ENCODE assay signal across 7 cellular contexts in the genomic region with DNA sequence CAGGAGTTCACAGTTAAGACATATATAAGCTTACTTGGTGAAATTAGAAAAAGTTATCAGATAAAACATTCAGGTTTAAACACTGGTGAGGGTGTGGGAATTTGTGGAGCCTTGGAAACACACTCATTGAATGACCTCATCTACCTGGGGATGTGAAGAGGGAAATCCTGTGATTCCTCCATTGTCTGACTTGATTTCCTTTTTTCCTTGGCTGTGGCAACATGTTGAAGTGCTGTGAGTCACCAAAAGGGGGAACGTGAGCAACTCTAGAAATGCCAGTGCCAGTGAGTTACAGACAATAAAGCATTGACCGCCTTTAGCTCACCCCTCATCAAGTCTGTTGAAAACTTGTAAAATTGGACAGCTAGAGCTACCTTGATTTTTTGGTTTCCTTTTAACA. TPM values are rescaled to one million over a fixed set of nuclear protein-coding genes. Genes with fewer than 3 reads are reported as not detected.
A peak's percentile ranks its signal among the peaks of the same experiment; 100 is the strongest.
DNase-seq lines count a peak whose midpoint lies in the region; ATAC-seq, FAIRE-seq and TF ChIP-seq lines count a peak whose summit lies in the region.

No MANE protein-coding gene starts in this region.

- no peak for TF ChIP-seq EP300 in GM12878 (IDR thresholded peaks at IDR 0.05; ENCODE audit: borderline replicate concordance in 1 of 2, control insufficient read depth in 1 of 2, low read depth in 2 of 2, low read length in 2 of 2)
- TF ChIP-seq EP300 in transverse colon (IDR thresholded peaks at IDR 0.05; ENCODE audit: low read depth): no peak

- H3K27me3 ChIP-seq in DOHH2 (ENCODE audit: control insufficient read depth, low read length) (no peaks in the 10 kb centered on the region), MG63 (no peaks in the 10 kb centered on the region), GM12878 (replicated peaks in 1 of 2; ENCODE audit: control insufficient read depth in 2 of 2, insufficient read depth in 2 of 2, low read length in 1 of 2) (no peaks in the 10 kb centered on the region), transverse colon (no peaks in the 10 kb centered on the region)

- BruUV-seq in GM12878 (replicated peaks; lab: Mats Ljungman, UMichigan): TSS peak; percentile 51

- peak overlapping the region; percentile 89 for H3K4me3 Mint-ChIP-seq in natural killer cell treated with Interleukin-12 subunit alpha and Interleukin-12 subunit beta and Interleukin-15 and Interleukin-18, amount 100 ng/mL, for 72 hours

- H3K4me1 ChIP-seq in DOHH2 (ENCODE audit: control insufficient read depth, low read length) (peaks cover 31% of the 10 kb centered on the region), GM12878 (ENCODE audit: control insufficient read depth, insufficient read depth, low read length) (peaks cover 4% of the 10 kb centered on the region; the same call in 1 of the 2 replicates), transverse colon (peaks cover 0 to 30% (median 20%) of the 10 kb centered on the region in 4 donors)

- peaks cover 10% of the 10 kb centered on the region; the same call in 1 of the 2 replicates for H3K36me3 ChIP-seq in DOHH2 (ENCODE audit: control insufficient read depth, low read length)
- peaks cover 11% of the 10 kb centered on the region for H3K36me3 ChIP-seq in MG63
- no peaks in the 10 kb centered on the region; a peak in 1 of 4 replicates for H3K36me3 ChIP-seq in GM12878 (ENCODE audit: control insufficient read depth in 2 of 2, insufficient read depth in 2 of 2, low read length in 1 of 2)
- H3K36me3 ChIP-seq in transverse colon: no peaks in the 10 kb centered on the region

- FAIRE-seq in GM12878 (lab: Jason Lieb, UNC): no peak

- no peaks in the 10 kb centered on the region for H3K27me3 Mint-ChIP-seq in natural killer cell treated with Interleukin-12 subunit alpha and Interleukin-12 subunit beta and Interleukin-15 and Interleukin-18, amount 100 ng/mL, for 72 hours

- H4K20me1 ChIP-seq in DOHH2 (ENCODE audit: control insufficient read depth, insufficient read depth, low read depth, low read length) (peaks cover 4% of the 10 kb centered on the region; the same call in 1 of the 2 replicates), GM12878 (ENCODE audit: control insufficient read depth, insufficient read depth) (no peaks in the 10 kb centered on the region)

- H3F3A ChIP-seq in DOHH2 (ENCODE audit: control insufficient read depth, insufficient read depth): peaks cover 16% of the 10 kb centered on the region

- H3K27ac Mint-ChIP-seq in natural killer cell treated with Interleukin-12 subunit alpha and Interleukin-12 subunit beta and Interleukin-15 and Interleukin-18, amount 100 ng/mL, for 72 hours: peak overlapping the region; percentile 72 to 85

- WGBS in GM12878 (ENCODE audit: insufficient coverage, insufficient replicate concordance, low lambda C conversion rate, missing lambda C conversion rate): 75% methylated on average over 2 of the region's 2 CpGs
- WGBS in transverse colon (ENCODE audit: low coverage in 1 of 2), 2 donors: 69% methylated on average over 2 of the region's 2 CpGs; no CpG with 5 or more reads in 1 of the 2 donors

- POLR2A ChIA-PET in GM12878 (lab: Charles Lee): interaction anchor here (0.5 to 1.4 kb wide), 5 partner anchors 20 to 691 kb away, joined by 3 to 6 read pairs (median 3); no protein-coding TSS in a partner anchor

- SMC1A ChIA-PET in GM12878 (lab: Charles Lee; ENCODE audit: uncharacterized antibody, unreplicated experiment): interaction anchor here (1.0 to 1.5 kb wide), 2 partner anchors 9 to 29 kb away, joined by 4 to 5 read pairs; no protein-coding TSS in a partner anchor

- H3K4me3 ChIP-seq in DOHH2 (ENCODE audit: low read length) (peak overlapping the region; percentile 90), MG63 (no peak overlapping the region; the same call in 1 of the 2 replicates), GM12878 (peak overlapping the region; percentile 98), transverse colon (no peak overlapping the region)

- no peak overlapping the region for H3K27ac ChIP-seq in DOHH2 (ENCODE audit: low read depth, low read length)
- H3K27ac ChIP-seq in GM12878 (ENCODE audit: control insufficient read depth, insufficient read depth): no peak overlapping the region
- no peak overlapping the region for H3K27ac ChIP-seq in transverse colon

- H3K9ac ChIP-seq in GM12878 (ENCODE audit: control insufficient read depth, insufficient read depth, low read length): no peak overlapping the region

- RAD21 ChIA-PET in GM12878 (lab: Charles Lee; ENCODE audit: unreplicated experiment): interaction anchor here (2.7 kb wide), 1 partner anchor 28 kb away, joined by 14 read pairs; no protein-coding TSS in a partner anchor

- peaks cover 42 to 49% of the 10 kb centered on the region in 2 donors for H3K4me1 Mint-ChIP-seq in natural killer cell treated with Interleukin-12 subunit alpha and Interleukin-12 subunit beta and Interleukin-15 and Interleukin-18, amount 100 ng/mL, for 72 hours (ENCODE audit: low read depth in 2 of 2)

- ATAC-seq in GM12878: no peak
- no peak for ATAC-seq in natural killer cell treated with Interleukin-12 subunit alpha and Interleukin-12 subunit beta and Interleukin-15 and Interleukin-18, amount 100 ng/mL, for 72 hours

- DNase-seq in MG63 (peak; percentile 43), GM12878 (ENCODE audit: low read depth, low spot score) (no peak), transverse colon (no peak), COR-L47 (lab: John Stamatoyannopoulos, UW) (no peak), NCI-H526 treated with DMSO at 0.1 percent for 48 hours (lab: John Stamatoyannopoulos, UW) (no peak)
- DNase-seq in natural killer cell treated with Interleukin-12 subunit alpha and Interleukin-12 subunit beta and Interleukin-15 and Interleukin-18, amount 100 ng/mL, for 72 hours (ENCODE audit: low spot score): no peak

- intact Hi-C loops in GM12878 (cut with micrococcal nuclease; ENCODE audit: unreplicated experiment) (loop anchor here (2.0 to 10.0 kb wide), 3 partner anchors 23 to 123 kb away; partner anchors contain the start of genes CORO7 and PAM16), transverse colon (cut with DNase I; ENCODE audit: low total_unique reads) (no loop called here)

- peaks cover 85% of the 10 kb centered on the region for H3K79me2 ChIP-seq in DOHH2 (ENCODE audit: control insufficient read depth, low read length)
- H3K79me2 ChIP-seq in GM12878 (ENCODE audit: control insufficient read depth, insufficient read depth, low read length): peaks cover 36% of the 10 kb centered on the region

- peak overlapping the region; percentile 80 for H3K4me2 ChIP-seq in DOHH2 (ENCODE audit: low read length)
- peak overlapping the region; percentile 46; the same call in 1 of the 2 replicates for H3K4me2 ChIP-seq in GM12878 (ENCODE audit: control insufficient read depth, insufficient read depth)

- TF ChIP-seq CTCF in DOHH2 (IDR thresholded peaks at IDR 0.05; ENCODE audit: low read depth, low read length, poor library complexity, severe bottlenecking) (no peak), GM12878 (IDR thresholded peaks at IDR 0.05 in 2 of 3, conservative IDR thresholded peaks at IDR 0.05 in 1 of 3; ENCODE audit: control insufficient read depth in 2 of 3, extremely low read depth in 1 of 3, insufficient read depth in 1 of 3, low read depth in 3 of 3, low read length in 3 of 3) (peak in 1 of 3 experiments; percentile 16; a peak in 1 of 6 replicates), transverse colon (IDR thresholded peaks at IDR 0.05) (peak in 1 of 5 experiments; percentile 15)

- no peak for TF ChIP-seq RAD21 in GM12878 (IDR thresholded peaks at IDR 0.05; ENCODE audit: insufficient read depth, low read depth, low read length)

- TF ChIP-seq POLR2A in GM12878 (IDR thresholded peaks at IDR 0.05; ENCODE audit: low read depth, low read length) (no peak), transverse colon (IDR thresholded peaks at IDR 0.05) (no peak)

- no peaks in the 10 kb centered on the region for H3K9me3 Mint-ChIP-seq in natural killer cell treated with Interleukin-12 subunit alpha and Interleukin-12 subunit beta and Interleukin-15 and Interleukin-18, amount 100 ng/mL, for 72 hours

- H3K9me3 ChIP-seq in DOHH2 (ENCODE audit: control insufficient read depth, insufficient read depth, low read length) (no peaks in the 10 kb centered on the region), MG63 (no peaks in the 10 kb centered on the region), GM12878 (replicated peaks; ENCODE audit: control insufficient read depth, insufficient read depth, low read length) (no peaks in the 10 kb centered on the region), transverse colon (no peaks in the 10 kb centered on the region)

- H3K9me2 ChIP-seq in DOHH2 (replicated peaks; ENCODE audit: control insufficient read depth, low read length): no peaks in the 10 kb centered on the region

- no peak overlapping the region for H2AFZ ChIP-seq in GM12878 (ENCODE audit: control insufficient read depth, low read depth, low read length)

- H3K36me3 Mint-ChIP-seq in natural killer cell treated with Interleukin-12 subunit alpha and Interleukin-12 subunit beta and Interleukin-15 and Interleukin-18, amount 100 ng/mL, for 72 hours: peaks cover 4% of the 10 kb centered on the region

- in situ Hi-C loops in GM12878 (cut with MboI): no loop called here
- in situ Hi-C loops in transverse colon (cut with MboI; ENCODE audit: low pct_ligation_motif_present in 1 of 4, low pct_unique_long_range_greater_than_20kb in 1 of 4, low sequenced_read_pairs in 3 of 4): no loop called here

- CTCF ChIA-PET in GM12878 (lab: Yijun Ruan, JAX): interaction anchor here (0.8 to 1.8 kb wide), 2 partner anchors 28 to 70 kb away, joined by 3 to 7 read pairs; no protein-coding TSS in a partner anchor

RNA-seq across cellular contexts. Expression of gene HMOX2, which starts 1.8 kb away (rescaled TPM):
- total RNA-seq in MG63 (2014; rRNA removed; shearing (Covaris generic); ENCODE audit: low replicate concordance): 62.7 and 107 TPM in 2 replicates
- 23.0 and 24.2 TPM in 2 replicates for total RNA-seq in GM12878 (2013; cell fraction: nucleolus; rRNA removed)
- total RNA-seq in GM12878 (2014; rRNA removed) (58.9 and 61.9 TPM in 2 replicates), GM12878 (2014; rRNA removed; fragmentation: Illumina TruSeq; extraction: Trizol) (47.7 and 51.2 TPM in 2 replicates), GM12878 (2021) (53.3 and 56.2 TPM in 2 replicates), transverse colon (100 to 1,000 TPM in 1 of 4 donors, 10 to 100 TPM in 3; 46.4 to 495 (median 55.7) TPM)
- 19.3 TPM for polyA plus RNA-seq in GM12878 (2011; ENCODE audit: low read depth)
- polyA plus RNA-seq in GM12878 (2011; rRNA removed) (50.4 and 56.7 TPM in 2 replicates), GM12878 (2014; fragmentation: Illumina TruSeq; extraction: Trizol) (47.8 and 61.5 TPM in 2 replicates), GM12878 (2014; fragmentation: Nextera tagmentation; extraction: Ambion mirVana) (10 to 100 TPM; 26.4 to 37.7 TPM), GM12878 (2014; rRNA removed) (70.6 and 70.8 TPM in 2 replicates), GM12878 (2016; fragmentation: Nextera tagmentation; extraction: Ambion mirVana) (100 to 1,000 TPM in 1 of 2 experiments, 10 to 100 TPM in 1; 85.7 to 111 TPM)
- 66.7 and 89.0 TPM in 2 replicates for polyA plus RNA-seq in GM12878 (2011; cell fraction: cytosol; rRNA removed)
- 39.7 and 44.0 TPM in 2 replicates for polyA plus RNA-seq in GM12878 (2011; cell fraction: nucleus; rRNA removed)
- 29.2 and 32.3 TPM in 2 replicates for polyA plus RNA-seq in GM12878 (2012)
- 53.3 and 62.8 TPM in 2 replicates for polyA minus RNA-seq in GM12878 (2011; rRNA and poly(A)+ RNA removed)
- 14.0 and 16.1 TPM in 2 replicates for polyA minus RNA-seq in GM12878 (2011; cell fraction: cytosol; rRNA and poly(A)+ RNA removed)
- 10.4 and 24.4 TPM in 2 replicates for polyA minus RNA-seq in GM12878 (2011; cell fraction: nucleus; rRNA and poly(A)+ RNA removed)
- total RNA-seq in natural killer cell treated with Interleukin-12 subunit alpha and Interleukin-12 subunit beta and Interleukin-15 and Interleukin-18, amount 100 ng/mL, for 72 hours: 100 to 1,000 TPM in 1 of 2 donors, 10 to 100 TPM in 1; 99.5 to 102 TPM

RNA-seq across cellular contexts. Expression of gene NMRAL1, which starts 3.5 kb away (rescaled TPM):
- total RNA-seq in MG63 (2014; rRNA removed; shearing (Covaris generic); ENCODE audit: low replicate concordance): 19.6 and 47.3 TPM in 2 replicates
- total RNA-seq in GM12878 (2013; cell fraction: nucleolus; rRNA removed): 33.4 and 44.6 TPM in 2 replicates
- total RNA-seq in GM12878 (2014; rRNA removed): 69.7 and 74.8 TPM in 2 replicates
- 41.6 and 52.5 TPM in 2 replicates for total RNA-seq in GM12878 (2014; rRNA removed; fragmentation: Illumina TruSeq; extraction: Trizol)
- 66.0 and 72.4 TPM in 2 replicates for total RNA-seq in GM12878 (2021)
- polyA plus RNA-seq in GM12878 (2011; ENCODE audit: low read depth): 30.3 TPM
- 19.9 and 33.7 TPM in 2 replicates for polyA plus RNA-seq in GM12878 (2011; rRNA removed)
- polyA plus RNA-seq in GM12878 (2011; cell fraction: cytosol; rRNA removed): 84.5 and 92.5 TPM in 2 replicates
- 54.1 and 72.8 TPM in 2 replicates for polyA plus RNA-seq in GM12878 (2011; cell fraction: nucleus; rRNA removed)
- polyA plus RNA-seq in GM12878 (2012): 39.9 and 42.7 TPM in 2 replicates
- polyA plus RNA-seq in GM12878 (2014; fragmentation: Illumina TruSeq; extraction: Trizol): 14.9 and 36.5 TPM in 2 replicates
- 10 to 100 TPM in 1 of 2 experiments, 1 to 10 TPM in 1; 4.8 to 11.2 TPM for polyA plus RNA-seq in GM12878 (2014; fragmentation: Nextera tagmentation; extraction: Ambion mirVana)
- 74.2 and 74.4 TPM in 2 replicates for polyA plus RNA-seq in GM12878 (2014; rRNA removed)
- polyA plus RNA-seq in GM12878 (2016; fragmentation: Nextera tagmentation; extraction: Ambion mirVana): 100 to 1,000 TPM in 1 of 2 experiments, 10 to 100 TPM in 1; 84.1 to 102 TPM
- polyA minus RNA-seq in GM12878 (2011; rRNA and poly(A)+ RNA removed): 32.2 and 58.4 TPM in 2 replicates
- 16.3 and 19.1 TPM in 2 replicates for polyA minus RNA-seq in GM12878 (2011; cell fraction: cytosol; rRNA and poly(A)+ RNA removed)
- 9.1 and 22.4 TPM in 2 replicates for polyA minus RNA-seq in GM12878 (2011; cell fraction: nucleus; rRNA and poly(A)+ RNA removed)
- 10 to 100 TPM; 40.7 to 80.9 TPM for total RNA-seq in natural killer cell treated with Interleukin-12 subunit alpha and Interleukin-12 subunit beta and Interleukin-15 and Interleukin-18, amount 100 ng/mL, for 72 hours
- 10 to 100 TPM; 46.0 to 75.9 (median 66.6) TPM for total RNA-seq in transverse colon

RNA-seq across cellular contexts. Expression of gene DNAJA3, which starts 52.3 kb away (rescaled TPM):
- total RNA-seq in MG63 (2014; rRNA removed; shearing (Covaris generic); ENCODE audit: low replicate concordance): 125 and 127 TPM in 2 replicates
- total RNA-seq in GM12878 (2013; cell fraction: nucleolus; rRNA removed): 60.1 and 70.0 TPM in 2 replicates
- total RNA-seq in GM12878 (2014; rRNA removed) (76.3 and 83.5 TPM in 2 replicates), GM12878 (2014; rRNA removed; fragmentation: Illumina TruSeq; extraction: Trizol) (51.7 and 55.6 TPM in 2 replicates), GM12878 (2021) (56.4 and 65.9 TPM in 2 replicates), transverse colon (100 to 1,000 TPM in 1 of 4 donors, 10 to 100 TPM in 3; 49.0 to 126 (median 75.5) TPM)
- polyA plus RNA-seq in GM12878 (2011; ENCODE audit: low read depth): 14.5 TPM
- polyA plus RNA-seq in GM12878 (2011; rRNA removed) (40.8 and 43.1 TPM in 2 replicates), GM12878 (2014; fragmentation: Illumina TruSeq; extraction: Trizol) (29.4 and 51.3 TPM in 2 replicates), GM12878 (2014; fragmentation: Nextera tagmentation; extraction: Ambion mirVana) (10 to 100 TPM in 1 of 2 experiments, 1 to 10 TPM in 1; 8.4 to 20.4 TPM), GM12878 (2014; rRNA removed) (77.4 and 80.1 TPM in 2 replicates), GM12878 (2016; fragmentation: Nextera tagmentation; extraction: Ambion mirVana) (100 to 1,000 TPM; 124 to 141 TPM)
- polyA plus RNA-seq in GM12878 (2011; cell fraction: cytosol; rRNA removed): 45.7 and 57.3 TPM in 2 replicates
- 77.1 and 83.1 TPM in 2 replicates for polyA plus RNA-seq in GM12878 (2011; cell fraction: nucleus; rRNA removed)
- polyA plus RNA-seq in GM12878 (2012): 26.9 and 35.4 TPM in 2 replicates
- 27.5 and 30.2 TPM in 2 replicates for polyA minus RNA-seq in GM12878 (2011; rRNA and poly(A)+ RNA removed)
- 12.6 and 13.5 TPM in 2 replicates for polyA minus RNA-seq in GM12878 (2011; cell fraction: cytosol; rRNA and poly(A)+ RNA removed)
- polyA minus RNA-seq in GM12878 (2011; cell fraction: nucleus; rRNA and poly(A)+ RNA removed): 21.3 and 42.6 TPM in 2 replicates
- total RNA-seq in natural killer cell treated with Interleukin-12 subunit alpha and Interleukin-12 subunit beta and Interleukin-15 and Interleukin-18, amount 100 ng/mL, for 72 hours: 10 to 100 TPM; 55.0 to 99.8 TPM

Comparison
In these comparisons a context has a peak if more than half of its experiments do, and no peak if none do; other contexts are left out.
1. H3K4me3 ChIP-seq: peak in DOHH2 (single experiment) and GM12878 (single experiment); none in MG63 (single experiment) and transverse colon (0 of 4).